8 cellular contexts compared by ENCODE assay signal in the genomic region with DNA sequence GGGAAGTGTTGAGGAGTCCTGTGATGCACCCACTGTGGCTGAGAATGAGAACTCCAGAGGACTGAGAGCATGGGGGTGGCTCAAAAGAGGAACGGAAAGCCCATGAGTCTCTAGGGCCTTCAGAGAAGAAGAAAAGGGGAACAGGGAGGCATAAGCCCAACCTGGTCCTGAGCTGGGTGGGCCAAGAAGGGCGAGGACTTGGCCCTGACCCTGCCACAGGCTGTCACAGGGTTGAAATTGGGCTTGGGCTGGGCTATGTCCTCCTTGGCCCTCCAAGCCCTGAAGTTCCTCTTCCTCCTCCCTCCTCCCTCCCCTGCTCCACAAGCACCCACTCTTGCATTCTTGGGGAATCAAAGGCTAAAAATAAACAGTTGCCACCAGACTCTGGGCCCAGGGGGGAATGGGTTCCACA. TPM values are rescaled to one million over a fixed set of nuclear protein-coding genes. Genes with fewer than 3 reads are reported as not detected.
DNase-seq lines count a peak whose midpoint lies in the region; ATAC-seq, FAIRE-seq and TF ChIP-seq lines count a peak whose summit lies in the region.

No MANE protein-coding gene starts in this region.

- H3K14ac ChIP-seq in mesenchymal stem cell (ENCODE audit: low read length in 2 of 2): no peak overlapping the region

- FAIRE-seq in D721Med (lab: Jason Lieb, UNC): no peak

- peak; percentile 99 for ATAC-seq in GM21723 (IDR thresholded peaks at IDR 0.05; ENCODE audit: unreplicated experiment)
- peak; percentile 82 for ATAC-seq in left lung

- H4K8ac ChIP-seq in mesenchymal stem cell (ENCODE audit: low read length): no peak overlapping the region

- H3K18ac ChIP-seq in mesenchymal stem cell (ENCODE audit: low read depth in 1 of 2, low read length in 2 of 2): no peak overlapping the region

- no peak overlapping the region for H2AK5ac ChIP-seq in mesenchymal stem cell (ENCODE audit: low read length, severe bottlenecking)

- no peak overlapping the region for H3K4ac ChIP-seq in mesenchymal stem cell (ENCODE audit: low read depth in 1 of 2, low read length in 2 of 2)

- H2AFZ ChIP-seq in Karpas-422 (ENCODE audit: low read length): peak overlapping the region; percentile 63; the same call in 1 of the 2 replicates
- H2AFZ ChIP-seq in mesenchymal stem cell (ENCODE audit: low read depth, low read length): no peak overlapping the region

- H2BK15ac ChIP-seq in mesenchymal stem cell (ENCODE audit: low read depth, poor library complexity, severe bottlenecking): no peak overlapping the region

- no peak overlapping the region for H3K23ac ChIP-seq in mesenchymal stem cell (ENCODE audit: low read length in 2 of 2)

- no peak overlapping the region for H2BK5ac ChIP-seq in mesenchymal stem cell (ENCODE audit: low read depth, low read length, poor library complexity, severe bottlenecking)

- in situ Hi-C loops in GM13976 (cut with MboI; ENCODE audit: low sequenced_read_pairs, unreplicated experiment): no loop called here

- H3K36me3 ChIP-seq in Karpas-422 (ENCODE audit: insufficient read depth, low read length) (no peaks in the 10 kb centered on the region), left lung (no peaks in the 10 kb centered on the region), mesenchymal stem cell (ENCODE audit: control insufficient read depth in 1 of 2, insufficient read depth in 2 of 2, low read depth in 1 of 2, low read length in 2 of 2) (no peaks in the 10 kb centered on the region)

- H2BK12ac ChIP-seq in mesenchymal stem cell (ENCODE audit: low read length in 2 of 2): no peak overlapping the region

- no peak overlapping the region for H4K91ac ChIP-seq in mesenchymal stem cell (ENCODE audit: low read length)

- H3K4me1 ChIP-seq in Karpas-422 (ENCODE audit: low read length) (peaks cover 36% of the 10 kb centered on the region), left lung (peaks cover 0 to 57% of the 10 kb centered on the region in 2 donors), mesenchymal stem cell (ENCODE audit: control insufficient read depth, insufficient read depth, low read depth, low read length) (no peaks in the 10 kb centered on the region)

- H3K4me2 ChIP-seq in Karpas-422 (ENCODE audit: low read depth, low read length, poor library complexity, severe bottlenecking) (peak overlapping the region; percentile 63), mesenchymal stem cell (ENCODE audit: low read length, poor library complexity, severe bottlenecking) (no peak overlapping the region)

- H3K9ac ChIP-seq in Karpas-422 (ENCODE audit: low read length) (peak overlapping the region; percentile 35), mesenchymal stem cell (ENCODE audit: low read length) (no peak overlapping the region)

- H4K20me1 ChIP-seq in Karpas-422 (ENCODE audit: insufficient read depth, low read depth, low read length): no peaks in the 10 kb centered on the region

- H3K4me3 ChIP-seq in Karpas-422 (ENCODE audit: low read length): peak overlapping the region; percentile 5; the same call in 1 of the 2 replicates
- no peak overlapping the region for H3K4me3 ChIP-seq in left lung
- H3K4me3 ChIP-seq in mesenchymal stem cell (ENCODE audit: insufficient read depth in 1 of 2, low read depth in 1 of 2, low read length in 2 of 2): no peak overlapping the region

- no peaks in the 10 kb centered on the region for H3K9me3 ChIP-seq in Karpas-422 (ENCODE audit: low read length)
- H3K9me3 ChIP-seq in left lung: no peaks in the 10 kb centered on the region
- no peaks in the 10 kb centered on the region for H3K9me3 ChIP-seq in mesenchymal stem cell (ENCODE audit: control insufficient read depth, low read length)

- TF ChIP-seq CTCF in GM13976 (IDR thresholded peaks at IDR 0.05; ENCODE audit: borderline replicate concordance, control extremely low read depth, extremely low read depth, insufficient read depth, missing control alignments) (no peak), left lung (IDR thresholded peaks at IDR 0.05) (no peak), D721Med (IDR thresholded peaks at IDR 0.05; ENCODE audit: insufficient read depth, missing control alignments) (no peak)

- no peaks in the 10 kb centered on the region for H3K9me2 ChIP-seq in Karpas-422 (replicated peaks; ENCODE audit: insufficient read depth, low read length)

- H3K27ac ChIP-seq in Karpas-422 (ENCODE audit: low read length) (peak overlapping the region; percentile 56), left lung (peak overlapping the region in 1 of 2 donors; percentile 79), mesenchymal stem cell (ENCODE audit: low read length, poor library complexity, severe bottlenecking) (no peak overlapping the region)

- 67% methylated on average over 2 of the region's 2 CpGs for WGBS in mesenchymal stem cell

- no peaks in the 10 kb centered on the region for H3K79me1 ChIP-seq in mesenchymal stem cell (replicated peaks; ENCODE audit: low read length, poor library complexity, severe bottlenecking)

- H3K27me3 ChIP-seq in Karpas-422 (ENCODE audit: low read length): no peaks in the 10 kb centered on the region
- no peaks in the 10 kb centered on the region for H3K27me3 ChIP-seq in left lung
- peaks cover 28 to 58% of the 10 kb centered on the region in 2 experiments for H3K27me3 ChIP-seq in mesenchymal stem cell (ENCODE audit: control insufficient read depth in 1 of 2, insufficient read depth in 1 of 2, low read length in 2 of 2)

- DNase-seq in GM13976 (ENCODE audit: low spot score) (peak; percentile 80), Karpas-422 (peak; percentile 94), left lung (peak in 1 of 2 donors; percentile 86), mesenchymal stem cell (no peak), NCI-H2171 treated with DMSO at 0.1 percent for 48 hours (lab: John Stamatoyannopoulos, UW) (no peak), D721Med (ENCODE audit: insufficient read length, low spot score) (no peak), NCI-H128 (lab: John Stamatoyannopoulos, UW; ENCODE audit: unreplicated experiment) (no peak)

- intact Hi-C loops in left lung (cut with DNase I): no loop called here

- no peaks in the 10 kb centered on the region for H3K79me2 ChIP-seq in Karpas-422 (ENCODE audit: low read length)

- H2BK120ac ChIP-seq in mesenchymal stem cell (ENCODE audit: low read depth, low read length): no peak overlapping the region

RNA-seq across cellular contexts. Expression of gene PPARGC1B, which starts 49.3 kb away (rescaled TPM):
- total RNA-seq in Karpas-422 (2014; rRNA removed; shearing (Covaris generic); ENCODE audit: low replicate concordance): 6.1 and 7.0 TPM in 2 replicates
- total RNA-seq in left lung: 1 to 10 TPM; 3.6 to 7.3 TPM
- polyA plus RNA-seq in mesenchymal stem cell (2013, experiment 1 of 2): 1.9 TPM
- 2.4 TPM for polyA plus RNA-seq in mesenchymal stem cell (2013, experiment 2 of 2)

Comparison
In these comparisons a context has a peak if more than half of its experiments do, and no peak if none do; other contexts are left out.
1. DNase-seq: peak in GM13976 (single experiment) and Karpas-422 (single experiment); none in mesenchymal stem cell (single experiment), NCI-H2171 treated with DMSO at 0.1 percent for 48 hours (single experiment), D721Med (single experiment) and NCI-H128 (single experiment).